In the genomic region with DNA sequence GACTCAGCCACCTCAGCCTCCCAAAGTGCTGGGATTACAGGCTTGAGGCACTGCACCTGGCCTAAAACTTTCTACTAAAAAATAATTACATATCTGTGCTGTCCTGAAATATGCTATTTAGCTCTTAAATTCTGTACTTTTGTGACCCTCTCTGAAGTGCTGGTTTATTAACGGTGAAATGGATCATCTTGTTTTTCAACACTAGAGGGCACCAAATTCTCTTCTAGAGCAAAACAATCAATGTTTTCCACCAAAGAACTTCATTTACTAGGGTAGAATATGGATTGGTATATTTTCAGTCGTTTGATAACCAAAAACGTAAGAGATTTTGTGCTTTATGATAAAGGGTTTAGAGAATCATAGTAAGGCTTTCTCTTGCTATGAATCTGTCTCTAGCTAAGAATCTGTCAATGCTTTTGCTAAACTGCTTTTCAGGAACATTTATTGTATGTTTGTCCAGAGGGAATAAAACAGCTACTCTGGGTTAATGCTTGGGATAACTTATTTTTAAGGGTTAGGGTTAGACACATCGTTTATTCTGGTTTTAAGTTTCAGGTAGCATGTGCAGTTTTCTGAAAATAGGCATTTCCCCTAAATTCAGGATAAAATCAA, we compare ENCODE assay signal across 8 cellular contexts.
DNase-seq lines count a peak whose midpoint lies in the region; ATAC-seq and TF ChIP-seq lines count a peak whose summit lies in the region.

No MANE protein-coding gene starts in this region.

- H3K79me2 ChIP-seq in neural cell (replicated peaks; ENCODE audit: insufficient read depth, low read length) = no peaks in the 10 kb centered on the region

- TF ChIP-seq EP300 in neural cell (conservative IDR thresholded peaks at IDR 0.05; ENCODE audit: poor library complexity, severe bottlenecking) = no peak

- no peaks in the 10 kb centered on the region for H3K9me3 ChIP-seq in neural cell (ENCODE audit: low read length)
- H3K9me3 ChIP-seq in effector memory CD4-positive, alpha-beta T cell (ENCODE audit: control insufficient read depth, low read length) = no peaks in the 10 kb centered on the region

- no peak overlapping the region for H3K4me2 ChIP-seq in neural cell (ENCODE audit: low read length)

- H3K27me3 Mint-ChIP-seq in natural killer cell (ENCODE audit: low read depth in 2 of 2) = no peaks in the 10 kb centered on the region
- no peaks in the 10 kb centered on the region for H3K27me3 Mint-ChIP-seq in natural killer cell treated with Interleukin-12 subunit alpha and Interleukin-12 subunit beta and Interleukin-15 and Interleukin-18, amount 100 ng/mL, for 72 hours

- H3K36me3 ChIP-seq in neural cell (ENCODE audit: insufficient read depth, low read length) = no peaks in the 10 kb centered on the region
- no peaks in the 10 kb centered on the region for H3K36me3 ChIP-seq in effector memory CD4-positive, alpha-beta T cell (ENCODE audit: control insufficient read depth, insufficient read depth, low read length)

- H3K36me3 Mint-ChIP-seq in natural killer cell = no peaks in the 10 kb centered on the region
- no peaks in the 10 kb centered on the region for H3K36me3 Mint-ChIP-seq in natural killer cell treated with Interleukin-12 subunit alpha and Interleukin-12 subunit beta and Interleukin-15 and Interleukin-18, amount 100 ng/mL, for 72 hours

- H3K4me1 ChIP-seq in effector memory CD4-positive, alpha-beta T cell (ENCODE audit: control insufficient read depth, insufficient read depth, low read length, poor library complexity, severe bottlenecking) = no peaks in the 10 kb centered on the region

- H3K4me3 Mint-ChIP-seq in natural killer cell = no peak overlapping the region
- H3K4me3 Mint-ChIP-seq in natural killer cell treated with Interleukin-12 subunit alpha and Interleukin-12 subunit beta and Interleukin-15 and Interleukin-18, amount 100 ng/mL, for 72 hours = no peak overlapping the region

- intact Hi-C loops in natural killer cell (cut with micrococcal nuclease) = no loop called here

- no peaks in the 10 kb centered on the region for H3K9me3 Mint-ChIP-seq in natural killer cell
- no peaks in the 10 kb centered on the region for H3K9me3 Mint-ChIP-seq in natural killer cell treated with Interleukin-12 subunit alpha and Interleukin-12 subunit beta and Interleukin-15 and Interleukin-18, amount 100 ng/mL, for 72 hours

- TF ChIP-seq RAD21 in neural cell (conservative IDR thresholded peaks at IDR 0.05) = peak; percentile 84

- H3K9ac ChIP-seq in neural cell (ENCODE audit: low read length) = no peak overlapping the region

- no peaks in the 10 kb centered on the region for H3K4me1 Mint-ChIP-seq in natural killer cell
- H3K4me1 Mint-ChIP-seq in natural killer cell treated with Interleukin-12 subunit alpha and Interleukin-12 subunit beta and Interleukin-15 and Interleukin-18, amount 100 ng/mL, for 72 hours (ENCODE audit: low read depth in 2 of 2) = no peaks in the 10 kb centered on the region

- H3K9me2 ChIP-seq in neural cell (ENCODE audit: insufficient read depth, low read length) = no peaks in the 10 kb centered on the region

- peak; percentile 23 for TF ChIP-seq CTCF in natural killer cell (IDR thresholded peaks at IDR 0.05)
- TF ChIP-seq CTCF in neural cell (IDR thresholded peaks at IDR 0.05; ENCODE audit: poor library complexity, severe bottlenecking) = peak; percentile 82

- no peaks in the 10 kb centered on the region for H3F3A ChIP-seq in neural cell (ENCODE audit: insufficient read depth, low read length, poor library complexity, severe bottlenecking)

- no peak overlapping the region for H3K4me3 ChIP-seq in neural cell (ENCODE audit: low read length)
- H3K4me3 ChIP-seq in effector memory CD4-positive, alpha-beta T cell (ENCODE audit: insufficient read depth, low read depth, low read length, poor library complexity, severe bottlenecking) = no peak overlapping the region

- ATAC-seq in natural killer cell (no peak), HG02938 (IDR thresholded peaks at IDR 0.05; ENCODE audit: unreplicated experiment) (peak; percentile 68), HG02840 (IDR thresholded peaks at IDR 0.05; ENCODE audit: low FRiP score, unreplicated experiment) (no peak)
- no peak for ATAC-seq in natural killer cell treated with Interleukin-12 subunit alpha and Interleukin-12 subunit beta and Interleukin-15 and Interleukin-18, amount 100 ng/mL, for 72 hours

- H3K27me3 ChIP-seq in neural cell (ENCODE audit: insufficient read depth, low read depth, low read length) = no peaks in the 10 kb centered on the region
- H3K27me3 ChIP-seq in effector memory CD4-positive, alpha-beta T cell (replicated peaks; ENCODE audit: control insufficient read depth, insufficient read depth, low read length, poor library complexity, severe bottlenecking) = no peaks in the 10 kb centered on the region

- H2AFZ ChIP-seq in neural cell (ENCODE audit: low read depth, low read length) = no peak overlapping the region

- H3K27ac Mint-ChIP-seq in natural killer cell = no peak overlapping the region
- no peak overlapping the region for H3K27ac Mint-ChIP-seq in natural killer cell treated with Interleukin-12 subunit alpha and Interleukin-12 subunit beta and Interleukin-15 and Interleukin-18, amount 100 ng/mL, for 72 hours

- no peaks in the 10 kb centered on the region for H4K20me1 ChIP-seq in neural cell (ENCODE audit: insufficient read depth)

- H3K27ac ChIP-seq in neural cell (ENCODE audit: low read length) = no peak overlapping the region
- no peak overlapping the region for H3K27ac ChIP-seq in effector memory CD4-positive, alpha-beta T cell (ENCODE audit: insufficient read depth, low read length, poor library complexity, severe bottlenecking)

- DNase-seq in natural killer cell = no peak
- no peak for DNase-seq in natural killer cell treated with Interleukin-12 subunit alpha and Interleukin-12 subunit beta and Interleukin-15 and Interleukin-18, amount 100 ng/mL, for 72 hours (ENCODE audit: low spot score)
- DNase-seq in NCI-H345 treated with DMSO at 0.1 percent for 48 hours (lab: John Stamatoyannopoulos, UW; ENCODE audit: unreplicated experiment) = peak; percentile 36
- DNase-seq in dermis blood vessel endothelial cell = peak; percentile 59
- no peak for DNase-seq in effector memory CD4-positive, alpha-beta T cell

TF ChIP-seq in neural cell, 6 proteins besides CTCF, POLR2A, EP300 and RAD21:
- TF ChIP-seq MXI1 (conservative IDR thresholded peaks at IDR 0.05; ENCODE audit: poor library complexity, severe bottlenecking) = no peak
- peak; percentile 88 for TF ChIP-seq SMC3 (conservative IDR thresholded peaks at IDR 0.05; ENCODE audit: poor library complexity)
TF ChIP-seq in neural cell: peak in this region for 1.

Comparison
In these comparisons a context has a peak if more than half of its experiments do, and no peak if none do; other contexts are left out.
1. DNase-seq: peak in NCI-H345 treated with DMSO at 0.1 percent for 48 hours (single experiment) and dermis blood vessel endothelial cell (single experiment); none in natural killer cell (single experiment), natural killer cell treated with Interleukin-12 subunit alpha and Interleukin-12 subunit beta and Interleukin-15 and Interleukin-18, amount 100 ng/mL, for 72 hours (single experiment) and effector memory CD4-positive, alpha-beta T cell (0 of 3).